12 cellular contexts compared by ENCODE assay signal in the genomic region with DNA sequence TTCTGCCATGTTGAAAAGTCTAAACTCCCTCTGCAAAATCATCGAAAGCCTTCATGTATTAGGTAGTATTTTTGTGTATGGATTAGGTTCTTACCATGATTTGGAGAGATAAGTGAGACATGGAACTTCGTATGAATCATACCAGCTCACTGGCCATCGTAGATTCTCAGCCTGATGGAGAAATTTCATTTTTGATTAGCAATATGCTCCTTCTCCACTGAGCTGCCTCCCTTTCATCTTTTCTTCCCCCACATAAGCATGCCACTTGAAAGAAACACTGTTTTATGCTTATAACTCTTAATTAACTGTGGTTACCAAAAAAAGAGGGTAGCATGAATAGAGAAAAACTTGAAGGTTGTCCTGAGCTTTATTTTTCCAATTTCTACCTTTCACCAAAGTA.
DNase-seq lines count a peak whose midpoint lies in the region; ATAC-seq and TF ChIP-seq lines count a peak whose summit lies in the region.
"Had no signal": no experiment of that assay in that cellular context is flagged by ENCODE, and none has a peak within 500 bp of the region (broad histone marks: within the 10 kb centered on the region; RNA-seq: fewer than 3 reads in every experiment).

No MANE protein-coding gene starts in this region.

- CTCF ChIA-PET in activated naive CD4-positive, alpha-beta T cell treated with anti-CD3 and anti-CD28 coated beads, Interleukin-2, amount 10 ng/mL, durations not matched to agents 7 days and 5 days (lab: Charles Lee) = interaction anchor here (0.9 to 1.3 kb wide), 4 partner anchors 8 to 280 kb away, joined by 3 to 4 read pairs (median 4); no protein-coding TSS in a partner anchor

- no peaks in the 10 kb centered on the region for H3K27me3 ChIP-seq in vagina

- TF ChIP-seq POLR2A in vagina (IDR thresholded peaks at IDR 0.05) = no peak

- H3K9me3 ChIP-seq in vagina = no peaks in the 10 kb centered on the region

- H3K4me1 Mint-ChIP-seq in activated naive CD4-positive, alpha-beta T cell treated with anti-CD3 and anti-CD28 coated beads, Interleukin-2, amount 10 ng/mL, durations not matched to agents 7 days and 5 days = peaks cover 84% of the 10 kb centered on the region
- H3K4me1 Mint-ChIP-seq in brain (peaks cover 33% of the 10 kb centered on the region), memory B cell (peaks cover 41% of the 10 kb centered on the region)

- no peak for ATAC-seq in memory B cell (ENCODE audit: low read depth)
- no peak for ATAC-seq in HG03354 (IDR thresholded peaks at IDR 0.05; ENCODE audit: poor library complexity, severe bottlenecking, unreplicated experiment)
- no peak for ATAC-seq in HG03469 (IDR thresholded peaks at IDR 0.05; ENCODE audit: unreplicated experiment)

- H3K36me3 ChIP-seq in vagina = peaks cover 0 to 9% of the 10 kb centered on the region in 2 donors

- peak overlapping the region; percentile 74 for H3K4me3 Mint-ChIP-seq in activated naive CD4-positive, alpha-beta T cell treated with anti-CD3 and anti-CD28 coated beads, Interleukin-2, amount 10 ng/mL, durations not matched to agents 7 days and 5 days
- H3K4me3 Mint-ChIP-seq in brain = no peak overlapping the region
- H3K4me3 Mint-ChIP-seq in memory B cell = peak overlapping the region; percentile 5

- H3K4me3 ChIP-seq in vagina = no peak overlapping the region

- DNase-seq in activated naive CD4-positive, alpha-beta T cell treated with anti-CD3 and anti-CD28 coated beads, Interleukin-2, amount 10 ng/mL, durations not matched to agents 7 days and 5 days = no peak
- no peak for DNase-seq in activated naive CD4-positive, alpha-beta T cell treated with Interleukin-2 at 50 U/mL for 16 hours
- no peak for DNase-seq in memory B cell (ENCODE audit: low spot score in 2 of 2)
- DNase-seq in vagina (ENCODE audit: extremely low spot score in 2 of 2) = no peak
- no peak for DNase-seq in NCI-H2227 treated with DMSO at 0.1 percent for 48 hours (lab: John Stamatoyannopoulos, UW)
- DNase-seq: DMS79 treated with DMSO at 0.1 percent for 48 hours, IMR-90, NCI-H1417, T1000 had no signal

- H3K36me3 Mint-ChIP-seq in activated naive CD4-positive, alpha-beta T cell treated with anti-CD3 and anti-CD28 coated beads, Interleukin-2, amount 10 ng/mL, durations not matched to agents 7 days and 5 days = peaks cover 60% of the 10 kb centered on the region
- H3K36me3 Mint-ChIP-seq in brain = peaks cover 45% of the 10 kb centered on the region
- peaks cover 34% of the 10 kb centered on the region for H3K36me3 Mint-ChIP-seq in memory B cell

- intact Hi-C loops in vagina (cut with DNase I) = no loop called here

- no peaks in the 10 kb centered on the region for H3K9me3 Mint-ChIP-seq in activated naive CD4-positive, alpha-beta T cell treated with anti-CD3 and anti-CD28 coated beads, Interleukin-2, amount 10 ng/mL, durations not matched to agents 7 days and 5 days
- H3K9me3 Mint-ChIP-seq in brain (peaks cover 0 to 6% (median 2%) of the 10 kb centered on the region in 5 experiments), memory B cell (no peaks in the 10 kb centered on the region)

- TF ChIP-seq CTCF in brain (conservative IDR thresholded peaks at IDR 0.05) (no peak), vagina (IDR thresholded peaks at IDR 0.05) (no peak)

- peak overlapping the region; percentile 93 for H3K27ac Mint-ChIP-seq in activated naive CD4-positive, alpha-beta T cell treated with anti-CD3 and anti-CD28 coated beads, Interleukin-2, amount 10 ng/mL, durations not matched to agents 7 days and 5 days
- H3K27ac Mint-ChIP-seq in brain = peak overlapping the region in 3 of 5 experiments; percentile 12 to 72 (median 53)
- peak overlapping the region; percentile 62 for H3K27ac Mint-ChIP-seq in memory B cell

- H3K27me3 Mint-ChIP-seq in activated naive CD4-positive, alpha-beta T cell treated with anti-CD3 and anti-CD28 coated beads, Interleukin-2, amount 10 ng/mL, durations not matched to agents 7 days and 5 days = no peaks in the 10 kb centered on the region
- no peaks in the 10 kb centered on the region for H3K27me3 Mint-ChIP-seq in brain
- no peaks in the 10 kb centered on the region for H3K27me3 Mint-ChIP-seq in memory B cell

- peaks cover 23% of the 10 kb centered on the region for H3K4me1 ChIP-seq in vagina

- peak overlapping the region; percentile 59 for H3K27ac ChIP-seq in vagina

Comparison
In these comparisons a context has a peak if more than half of its experiments do, and no peak if none do; other contexts are left out.
1. H3K4me3 Mint-ChIP-seq: peak in activated naive CD4-positive, alpha-beta T cell treated with anti-CD3 and anti-CD28 coated beads, Interleukin-2, amount 10 ng/mL, durations not matched to agents 7 days and 5 days (single experiment) and memory B cell (single experiment); none in brain (0 of 5).
2. Peak in every context shown above with its lines, with median percentiles within 50 percentile points of each other: H3K27ac Mint-ChIP-seq.